Comparison of ENCODE assay signal across 22 cellular contexts in the genomic region with DNA sequence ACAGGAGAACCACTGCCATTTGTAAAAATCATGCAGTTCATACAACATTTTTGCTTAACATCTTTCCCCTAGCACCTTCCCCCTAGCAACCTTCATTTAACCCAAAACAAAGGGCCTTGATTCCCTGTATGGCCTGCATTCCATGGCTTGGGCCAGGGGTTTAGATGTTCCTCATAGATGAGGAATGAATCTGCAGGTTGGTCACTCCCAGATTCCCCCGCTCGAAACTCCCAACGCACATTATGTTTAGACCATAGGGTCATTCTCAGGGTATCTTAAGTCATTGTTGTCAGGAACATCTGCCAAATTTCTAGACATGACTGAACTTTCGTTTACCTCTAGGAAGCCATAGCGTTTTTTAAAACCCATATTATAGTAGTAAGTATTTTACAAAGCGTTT.
"Had no signal": no experiment of that assay in that cellular context is flagged by ENCODE, and none has a peak within 500 bp of the region (broad histone marks: within the 10 kb centered on the region; RNA-seq: fewer than 3 reads in every experiment).

No MANE protein-coding gene starts in this region.

- ATAC-seq: K562, Panc1, PC-3, Right ventricle myocardium inferior, SK-N-SH treated with all-trans-retinoic acid at 6 μM for 48 hours had no signal

- DNase-seq: Kasumi-1, MM.1S, NCI-H1092 treated with DMSO at 0.1 percent for 48 hours, NCI-H1436, NCI-H187, NCI-H2029, NCI-H2081 treated with DMSO at 0.1 percent for 48 hours, NCI-H2171, NCI-H226, NCI-H446, NCI-H524 treated with DMSO at 0.1 percent for 48 hours, NCI-H774, SHP77 treated with DMSO at 0.1 percent for 48 hours, SJCRH30 had no signal

- H3K36me3 ChIP-seq: SJCRH30 had no signal

- H3K9me3 ChIP-seq: SJCRH30 had no signal

- H3K4me1 ChIP-seq: SJCRH30 had no signal

- H3K27me3 ChIP-seq: SJCRH30 had no signal

- H3K27ac ChIP-seq: HL-60, KMS-11, RWPE1, SJCRH30 had no signal

- H3K4me3 ChIP-seq: K562, SJCRH30 had no signal

- H3K4me2 ChIP-seq: KMS-11 had no signal
